In the genomic region with DNA sequence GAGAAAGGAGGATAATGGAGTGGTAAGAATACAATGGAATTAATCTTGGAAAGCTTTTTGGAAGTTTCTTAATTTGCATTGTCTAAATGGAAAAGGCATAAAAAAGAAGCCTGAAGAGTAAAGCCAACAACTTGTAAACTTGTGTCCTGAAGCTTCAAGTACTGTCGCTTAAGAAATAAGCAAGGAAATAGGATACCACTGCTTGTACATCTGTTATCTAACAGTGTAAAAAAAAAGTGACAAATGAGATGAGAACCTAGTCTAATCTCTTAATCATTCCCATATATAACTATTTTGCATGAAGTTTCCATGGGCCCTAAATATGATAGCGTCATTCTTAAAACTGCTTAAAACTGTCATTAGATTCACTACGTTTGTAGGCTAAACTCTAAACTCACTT, we compare ENCODE assay signal across 22 cellular contexts.
"Had no signal": no experiment of that assay in that cellular context is flagged by ENCODE, and none has a peak within 500 bp of the region (broad histone marks: within the 10 kb centered on the region; RNA-seq: fewer than 3 reads in every experiment).

No MANE protein-coding gene starts in this region.

- H3K36me3 Mint-ChIP-seq: activated CD4-positive, alpha-beta memory T cell treated with anti-CD3 and anti-CD28 coated beads for 36 hours; activated naive CD8-positive, alpha-beta T cell; stimulated activated memory B cell treated with anti-CD40 and anti-IgM and Interleukin-4, amounts not matched to agents 10 μg/mL and 1 μg/mL and 100 μg/mL, for 72 hours had no signal

- H3K9me3 Mint-ChIP-seq: activated B cell treated with CpG ODN at 0.5 μM for 24 hours; activated CD4-positive, alpha-beta memory T cell treated with anti-CD3 and anti-CD28 coated beads for 36 hours; stimulated activated memory B cell treated with anti-CD40 and anti-IgM and Interleukin-4, amounts not matched to agents 10 μg/mL and 1 μg/mL and 100 μg/mL, for 72 hours had no signal

- H3K27ac ChIP-seq: adrenal gland, ascending aorta, brain microvascular endothelial cell, esophagus muscularis mucosa, gastroesophageal sphincter, vagina had no signal

- H3K27me3 ChIP-seq: adrenal gland, ascending aorta, brain microvascular endothelial cell, esophagus muscularis mucosa, gastroesophageal sphincter, heart right ventricle, transverse colon, vagina had no signal

- H3K9me3 ChIP-seq: adrenal gland, ascending aorta, esophagus muscularis mucosa, gastroesophageal sphincter, heart right ventricle, transverse colon, vagina had no signal

- H3K4me1 ChIP-seq: adrenal gland had no signal

- H3K36me3 ChIP-seq: adrenal gland, ascending aorta, brain microvascular endothelial cell, esophagus muscularis mucosa, gastroesophageal sphincter, heart right ventricle, transverse colon, vagina had no signal

- ATAC-seq: activated CD4-positive, alpha-beta T cell treated with anti-CD3 and anti-CD28 coated beads for 36 hours; gastroesophageal sphincter; left colon; stimulated activated memory B cell treated with anti-CD40 and anti-IgM and Interleukin-4, amounts not matched to agents 10 μg/mL and 1 μg/mL and 100 μg/mL, for 72 hours had no signal

- H3K27ac Mint-ChIP-seq: activated B cell treated with CpG ODN at 0.5 μM for 24 hours; activated CD4-positive, alpha-beta memory T cell treated with anti-CD3 and anti-CD28 coated beads for 36 hours; activated CD4-positive, alpha-beta T cell treated with anti-CD3 and anti-CD28 coated beads for 36 hours had no signal

- DNase-seq: activated B cell treated with CpG ODN at 0.5 μM for 24 hours; activated CD4-positive, alpha-beta memory T cell treated with anti-CD3 and anti-CD28 coated beads for 36 hours; activated CD4-positive, alpha-beta T cell treated with anti-CD3 and anti-CD28 coated beads for 36 hours; activated effector memory CD4-positive, alpha-beta T cell treated with anti-CD3 and anti-CD28 coated beads, Interleukin-2, amount 50 U/mL, for 16 hours; adrenal gland; brain microvascular endothelial cell; central memory CD4-positive, alpha-beta T cell; effector memory CD4-positive, alpha-beta T cell; heart right ventricle; left colon; mesenchymal stem cell; occipital lobe; stimulated activated CD4-positive, alpha-beta T cell treated with anti-CD3 and anti-CD28 coated beads, Interleukin-15, amount 100 ng/mL, for 24 hours; T-helper 9 cell; transverse colon had no signal

- H3K4me3 Mint-ChIP-seq: activated B cell treated with CpG ODN at 0.5 μM for 24 hours; activated CD4-positive, alpha-beta memory T cell treated with anti-CD3 and anti-CD28 coated beads for 36 hours; activated CD4-positive, alpha-beta T cell treated with anti-CD3 and anti-CD28 coated beads for 36 hours; stimulated activated memory B cell treated with anti-CD40 and anti-IgM and Interleukin-4, amounts not matched to agents 10 μg/mL and 1 μg/mL and 100 μg/mL, for 72 hours had no signal

- H3K4me2 ChIP-seq: smooth muscle cell had no signal

- H3K4me3 ChIP-seq: adrenal gland, ascending aorta, esophagus muscularis mucosa, gastroesophageal sphincter, heart right ventricle, smooth muscle cell, transverse colon, vagina had no signal

- H3K27me3 Mint-ChIP-seq: activated CD4-positive, alpha-beta memory T cell treated with anti-CD3 and anti-CD28 coated beads for 36 hours; activated CD4-positive, alpha-beta T cell treated with anti-CD3 and anti-CD28 coated beads for 36 hours; activated naive CD8-positive, alpha-beta T cell had no signal
